Comparison of ENCODE assay signal across 31 cellular contexts in the genomic region with DNA sequence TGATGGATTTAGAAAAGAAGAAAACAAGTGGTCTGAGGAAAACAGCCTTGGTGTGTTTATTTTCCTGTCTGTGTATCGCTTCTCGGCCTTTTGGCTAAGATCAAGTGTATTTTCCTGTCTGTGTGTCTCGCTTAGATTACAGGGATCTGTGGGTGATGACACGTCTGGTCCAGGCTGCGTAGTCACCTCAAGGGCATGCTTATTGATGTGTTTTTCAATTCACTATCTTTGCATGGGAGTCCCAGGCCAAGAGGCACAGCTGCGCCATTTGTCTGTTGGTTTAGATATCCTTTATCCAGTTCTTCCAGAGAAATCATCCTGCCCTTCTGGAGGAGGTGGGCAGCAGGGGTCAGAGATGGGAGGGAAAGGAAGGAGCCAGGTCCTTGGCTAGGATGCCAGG. TPM values are rescaled to one million over a fixed set of nuclear protein-coding genes. Genes with fewer than 3 reads are reported as not detected.
"Had no signal": no experiment of that assay in that cellular context is flagged by ENCODE, and none has a peak within 500 bp of the region (broad histone marks: within the 10 kb centered on the region; RNA-seq: fewer than 3 reads in every experiment).

No MANE protein-coding gene starts in this region.

- H3K27me3 ChIP-seq: pancreas, testis had no signal

- FAIRE-seq: colon, frontal cortex, islet of Langerhans, pancreas had no signal

- ATAC-seq: activated CD4-positive, CD25-positive, alpha-beta regulatory T cell treated with anti-CD3 and anti-CD28 coated beads, Interleukin-2, amount 50 U/mL, for 24 hours; activated naive CD8-positive, alpha-beta T cell treated with anti-CD3 and anti-CD28 coated beads, Interleukin-2, amount 50 U/mL, for 24 hours; activated T-cell treated with anti-CD3 and anti-CD28 coated beads, Interleukin-2, amount 50 U/mL, for 72 hours; effector memory CD8-positive, alpha-beta T cell; left cardiac atrium; pancreas; right cardiac atrium; SK-N-SH treated with all-trans-retinoic acid at 6 μM for 48 hours had no signal

- H3K9me3 Mint-ChIP-seq: activated CD4-positive, alpha-beta memory T cell treated with anti-CD3 and anti-CD28 coated beads, Interleukin-2, amount 10 ng/mL, durations not matched to agents 7 days and 5 days; activated CD4-positive, alpha-beta T cell treated with anti-CD3 and anti-CD28 coated beads, Interleukin-2, amount 10 ng/mL, durations not matched to agents 24 days and 14 days; activated naive CD8-positive, alpha-beta T cell treated with anti-CD3 and anti-CD28 coated beads, Interleukin-2, amount 50 U/mL, for 24 hours; activated T-cell treated with anti-CD3 and anti-CD28 coated beads, Interleukin-2, amount 50 U/mL, for 72 hours; effector memory CD8-positive, alpha-beta T cell; memory B cell; naive B cell had no signal

- H3K4me1 ChIP-seq: pancreas, testis had no signal

- H3K36me3 Mint-ChIP-seq: memory B cell, naive B cell had no signal

- H3K27ac Mint-ChIP-seq: activated CD4-positive, alpha-beta memory T cell treated with anti-CD3 and anti-CD28 coated beads, Interleukin-2, amount 10 ng/mL, durations not matched to agents 7 days and 5 days; activated CD4-positive, alpha-beta T cell treated with anti-CD3 and anti-CD28 coated beads, Interleukin-2, amount 10 ng/mL, durations not matched to agents 24 days and 14 days; activated naive CD8-positive, alpha-beta T cell treated with anti-CD3 and anti-CD28 coated beads, Interleukin-2, amount 50 U/mL, for 24 hours; activated T-cell treated with anti-CD3 and anti-CD28 coated beads, Interleukin-2, amount 50 U/mL, for 72 hours; effector memory CD8-positive, alpha-beta T cell; memory B cell; naive B cell had no signal

- DNase-seq: activated CD4-positive, alpha-beta memory T cell treated with anti-CD3 and anti-CD28 coated beads, Interleukin-2, amount 10 ng/mL, durations not matched to agents 7 days and 5 days; activated CD4-positive, alpha-beta T cell treated with anti-CD3 and anti-CD28 coated beads, Interleukin-2, amount 10 ng/mL, durations not matched to agents 24 days and 14 days; activated effector memory CD4-positive, alpha-beta T cell treated with Interleukin-2 at 50 U/mL for 16 hours; activated naive CD4-positive, alpha-beta T cell treated with anti-CD3 and anti-CD28 coated beads, Interleukin-2, amount 50 U/mL, for 16 hours; activated naive CD8-positive, alpha-beta T cell treated with anti-CD3 and anti-CD28 coated beads, Interleukin-2, amount 50 U/mL, for 24 hours; activated T-cell treated with anti-CD3 and anti-CD28 coated beads, Interleukin-2, amount 50 U/mL, for 72 hours; aorta; central memory CD4-positive, alpha-beta T cell; effector memory CD8-positive, alpha-beta T cell; hypothalamus; left cardiac atrium; naive B cell; right cardiac atrium; stimulated activated CD4-positive, alpha-beta T cell treated with anti-CD3 and anti-CD28 coated beads, Interleukin-12 subunit alpha, Interleukin-12 subunit beta, amount 100 ng/mL, for 4 hours; stimulated activated CD4-positive, alpha-beta T cell treated with anti-CD3 and anti-CD28 coated beads, Interleukin-4, amount 100 ng/mL, for 4 hours; stomach; testis; upper lobe of left lung had no signal

- H3K4me3 Mint-ChIP-seq: activated CD4-positive, alpha-beta memory T cell treated with anti-CD3 and anti-CD28 coated beads, Interleukin-2, amount 10 ng/mL, durations not matched to agents 7 days and 5 days; activated CD4-positive, alpha-beta T cell treated with anti-CD3 and anti-CD28 coated beads, Interleukin-2, amount 10 ng/mL, durations not matched to agents 24 days and 14 days; activated naive CD8-positive, alpha-beta T cell treated with anti-CD3 and anti-CD28 coated beads, Interleukin-2, amount 50 U/mL, for 24 hours; activated T-cell treated with anti-CD3 and anti-CD28 coated beads, Interleukin-2, amount 50 U/mL, for 72 hours; effector memory CD8-positive, alpha-beta T cell; memory B cell; naive B cell had no signal

- H3K4me3 ChIP-seq: esophagus muscularis mucosa, pancreas, stomach, testis, upper lobe of left lung had no signal

- H3K36me3 ChIP-seq: esophagus muscularis mucosa, pancreas, stomach, upper lobe of left lung had no signal

- H3K27ac ChIP-seq: esophagus muscularis mucosa, pancreas, stomach, testis, upper lobe of left lung had no signal

- H3K9me3 ChIP-seq: esophagus muscularis mucosa, pancreas, stomach, testis, upper lobe of left lung had no signal

RNA-seq across cellular contexts. Expression of gene STH, which starts 47.1 kb away (rescaled TPM):
- total RNA-seq: activated CD4-positive, alpha-beta memory T cell treated with anti-CD3 and anti-CD28 coated beads, Interleukin-2, amount 10 ng/mL, durations not matched to agents 7 days and 5 days; activated CD4-positive, alpha-beta T cell treated with anti-CD3 and anti-CD28 coated beads, Interleukin-2, amount 10 ng/mL, durations not matched to agents 24 days and 14 days; activated T-cell treated with anti-CD3 and anti-CD28 coated beads, Interleukin-2, amount 50 U/mL, for 72 hours; aorta; dermis microvascular lymphatic vessel endothelial cell; esophagus muscularis mucosa; left cardiac atrium; liver; mucosa of gallbladder; pancreas; pulmonary artery endothelial cell; right cardiac atrium; stomach; T-helper 2 cell treated with Interferon-gamma antibody and Interleukin-4, amounts not matched to agents 100 ng/mL and 5 ng/mL, for 36 hours; upper lobe of left lung had no signal

RNA-seq across cellular contexts. Expression of gene MAPT, which starts 57.6 kb away (rescaled TPM):
- total RNA-seq: dermis microvascular lymphatic vessel endothelial cell had no signal
